Comparison of ENCODE assay signal across 8 cellular contexts in the genomic region with DNA sequence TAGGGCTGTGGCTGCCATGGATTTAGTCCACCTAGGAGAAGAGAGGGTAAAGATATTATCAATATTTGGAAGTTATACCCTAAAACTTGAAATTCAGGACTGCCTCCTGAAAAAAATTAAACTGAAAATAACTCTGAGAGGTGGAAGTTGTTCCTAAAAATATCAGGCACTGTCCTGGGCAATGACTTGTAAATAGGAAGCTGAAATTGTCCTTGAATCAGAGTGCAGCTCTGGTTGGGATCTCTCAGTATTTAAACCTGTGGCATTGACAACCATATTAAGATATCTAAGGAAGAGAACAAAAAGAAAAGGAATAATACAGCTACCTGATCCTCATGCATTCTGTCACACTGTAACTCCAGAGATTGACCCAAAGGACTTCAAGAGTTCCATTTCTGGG.
"Had no signal": no experiment of that assay in that cellular context is flagged by ENCODE, and none has a peak within 500 bp of the region (broad histone marks: within the 10 kb centered on the region; RNA-seq: fewer than 3 reads in every experiment).

No MANE protein-coding gene starts in this region.

- H3K9me3 Mint-ChIP-seq: HFFc6 had no signal

- H3K27ac Mint-ChIP-seq: HFFc6 had no signal

- H3K9ac ChIP-seq: GM23248 had no signal

- H3K27ac ChIP-seq: GM23248 had no signal

- H3K4me3 Mint-ChIP-seq: HFFc6 had no signal

- H2AFZ ChIP-seq: GM23248 had no signal

- H3K9me3 ChIP-seq: HAP-1 had no signal

- DNase-seq: GM23248, GOT3, H7, HFFc6, IMR-90 had no signal

- H3K4me3 ChIP-seq: GM23248, HAP-1, K562 had no signal

- ATAC-seq: HCT116, K562 had no signal

- H3K36me3 ChIP-seq: HAP-1 had no signal
